ENCODE assay signal across 8 cellular contexts in genomic region chr17:57849163-57849873, GRCh38. TPM values are rescaled to one million over a fixed set of nuclear protein-coding genes. Genes with fewer than 3 reads are reported as not detected.
A peak's percentile ranks its signal among the peaks of the same experiment; 100 is the strongest.
DNase-seq lines count a peak whose midpoint lies in the region; ATAC-seq and TF ChIP-seq lines count a peak whose summit lies in the region.

No MANE protein-coding gene starts in this region.

- DNase-seq in AG09309 (ENCODE audit: low read depth) = no peak
- DNase-seq in adipocyte (ENCODE audit: low read depth) = no peak
- no peak for DNase-seq in lower leg skin (ENCODE audit: low spot score in 2 of 2)
- DNase-seq in vagina (ENCODE audit: extremely low spot score in 2 of 2) = peak in 1 of 2 donors; percentile 89
- no peak for DNase-seq in omental fat pad (ENCODE audit: low spot score)
- no peak for DNase-seq in SW 1271 (lab: John Stamatoyannopoulos, UW)

- intact Hi-C loops in lower leg skin (cut with DNase I; ENCODE audit: low total_unique reads) = no loop called here
- intact Hi-C loops in vagina (cut with DNase I) = no loop called here

- 12 to 15% methylated on average over 27 of the region's 27 CpGs for WGBS in lower leg skin, 2 donors

- H3K4me3 ChIP-seq in AG09309 (ENCODE audit: control insufficient read depth, low read depth, low read length) (peak overlapping the region; percentile 98), adipocyte (ENCODE audit: low read length) (peak overlapping the region; percentile 97), lower leg skin (ENCODE audit: low read depth, poor library complexity, severe bottlenecking) (peak overlapping the region; percentile 75), vagina (peak overlapping the region; percentile 80)

- peak; percentile 6 for ATAC-seq in HG02885 (IDR thresholded peaks at IDR 0.05; ENCODE audit: poor library complexity, unreplicated experiment)
- no peak for ATAC-seq in omental fat pad (ENCODE audit: low FRiP score)
- no peak for ATAC-seq in GM21576 (IDR thresholded peaks at IDR 0.05; ENCODE audit: unreplicated experiment)

- peak overlapping the region; percentile 93 for H3K27ac ChIP-seq in vagina

- H3K9ac ChIP-seq in adipocyte (ENCODE audit: low read length) = peak overlapping the region; percentile 90

- TF ChIP-seq POLR2A in lower leg skin (IDR thresholded peaks at IDR 0.05) = no peak
- TF ChIP-seq POLR2A in vagina (IDR thresholded peaks at IDR 0.05) = no peak

- no peak for TF ChIP-seq CTCF in AG09309 (IDR thresholded peaks at IDR 0.05; ENCODE audit: control insufficient read depth, insufficient read depth, low read depth, low read length, missing control alignments)
- no peak for TF ChIP-seq CTCF in lower leg skin (IDR thresholded peaks at IDR 0.05)
- TF ChIP-seq CTCF in vagina (IDR thresholded peaks at IDR 0.05) = no peak
- TF ChIP-seq CTCF in omental fat pad (IDR thresholded peaks at IDR 0.05) = no peak

- H3K27me3 ChIP-seq in adipocyte (replicated peaks; ENCODE audit: control insufficient read depth, insufficient read depth, low read length) (no peaks in the 10 kb centered on the region), vagina (no peaks in the 10 kb centered on the region)

- H3K9me3 ChIP-seq in adipocyte (ENCODE audit: control insufficient read depth, low read length) (no peaks in the 10 kb centered on the region), vagina (no peaks in the 10 kb centered on the region)

- peaks cover 25% of the 10 kb centered on the region for H3K4me1 ChIP-seq in adipocyte (ENCODE audit: control insufficient read depth, insufficient read depth, low read length)
- peaks cover 32% of the 10 kb centered on the region for H3K4me1 ChIP-seq in vagina

- H3K36me3 ChIP-seq in adipocyte (ENCODE audit: control insufficient read depth, insufficient read depth, low read length, severe bottlenecking) (peaks cover 10% of the 10 kb centered on the region), vagina (no peaks in the 10 kb centered on the region)

RNA-seq across cellular contexts. Expression of gene MRPS23, which starts 0.5 kb away (rescaled TPM):
- total RNA-seq in lower leg skin = 10 to 100 TPM; 12.2 to 17.8 (median 15.0) TPM
- total RNA-seq in vagina = 6.9 TPM
- total RNA-seq in omental fat pad = 10 to 100 TPM in 3 of 4 donors, 1 to 10 TPM in 1; 7.9 to 17.1 (median 15.2) TPM
